In the genomic region with DNA sequence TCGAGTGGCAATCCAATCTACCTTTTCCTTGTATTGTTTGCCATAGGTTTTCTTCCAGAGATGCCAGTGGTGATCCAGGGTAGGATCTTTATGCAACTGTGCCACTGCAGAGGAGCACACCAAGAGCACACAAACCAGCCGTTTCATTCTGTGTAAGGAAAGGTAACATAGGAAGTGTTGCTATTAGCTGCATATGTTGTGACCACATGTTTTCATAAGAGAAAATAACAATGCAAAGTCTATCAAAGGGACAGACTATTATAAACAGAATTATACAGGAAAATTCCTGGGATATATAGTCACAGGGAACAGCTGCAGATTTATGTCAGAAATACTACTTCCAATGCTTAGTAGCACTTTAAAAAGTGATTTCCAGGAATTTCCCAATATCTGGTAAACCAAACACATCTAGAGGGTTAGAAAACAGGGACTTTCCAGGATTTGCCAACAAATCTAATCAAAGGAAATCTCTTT, we compare ENCODE assay signal across 9 cellular contexts. TPM values are rescaled to one million over a fixed set of nuclear protein-coding genes. Genes with fewer than 3 reads are reported as not detected.
DNase-seq lines count a peak whose midpoint lies in the region; ATAC-seq and TF ChIP-seq lines count a peak whose summit lies in the region.
"Had no signal": no experiment of that assay in that cellular context is flagged by ENCODE, and none has a peak within 500 bp of the region (broad histone marks: within the 10 kb centered on the region; RNA-seq: fewer than 3 reads in every experiment).

No MANE protein-coding gene starts in this region.

- TF ChIP-seq CTCF in NB4 (IDR thresholded peaks at IDR 0.05; ENCODE audit: low read depth, low read length): no peak
- no peak for TF ChIP-seq CTCF in ovary (IDR thresholded peaks at IDR 0.05)

- DNase-seq in Daoy (ENCODE audit: low read depth): peak; percentile 56
- DNase-seq in NB4 (ENCODE audit: low read depth): peak; percentile 38
- DNase-seq in dermis microvascular lymphatic vessel endothelial cell (ENCODE audit: low read depth in 2 of 2): peak; percentile 77 to 90
- no peak for DNase-seq in ovary
- no peak for DNase-seq in NCI-H1694 treated with DMSO at 0.1 percent for 48 hours (lab: John Stamatoyannopoulos, UW)
- DNase-seq in SK-N-DZ (ENCODE audit: low spot score): no peak

- TF ChIP-seq EP300 in ovary (IDR thresholded peaks at IDR 0.05): no peak

- TF ChIP-seq POLR2A in NB4 (IDR thresholded peaks at IDR 0.05; ENCODE audit: extremely low read depth, insufficient read length) (no peak), ovary (IDR thresholded peaks at IDR 0.05) (no peak)

- H3K36me3 ChIP-seq in ovary: no peaks in the 10 kb centered on the region

- no peak overlapping the region for H3K27ac ChIP-seq in ovary

- H3K4me3 ChIP-seq in NB4 (ENCODE audit: low read depth, low read length): peak overlapping the region; percentile 87
- H3K4me3 ChIP-seq in ovary: peak overlapping the region; percentile 33
- H3K4me3 ChIP-seq: PC-9 had no signal

- H3K4me1 ChIP-seq in ovary (ENCODE audit: insufficient read depth): no peaks in the 10 kb centered on the region

- H3K9me3 ChIP-seq in ovary: no peaks in the 10 kb centered on the region

- H3K27me3 ChIP-seq in ovary: no peaks in the 10 kb centered on the region

- 47 to 52% (median 48%) methylated on average over 2 of the region's 2 CpGs for WGBS in ovary, 3 donors

- intact Hi-C loops in ovary (cut with DNase I): no loop called here

- no peak for ATAC-seq in GM21717 (IDR thresholded peaks at IDR 0.05; ENCODE audit: unreplicated experiment)
- no peak for ATAC-seq in HG03571 (IDR thresholded peaks at IDR 0.05; ENCODE audit: unreplicated experiment)

RNA-seq across cellular contexts. Expression of gene CTSS, which starts 0.9 kb away (rescaled TPM):
- total RNA-seq in Daoy (2014; rRNA removed; shearing (Covaris generic)): 29.7 and 45.2 TPM in 2 replicates
- 27.9 and 51.7 TPM in 2 replicates for total RNA-seq in dermis microvascular lymphatic vessel endothelial cell
- 10 to 100 TPM in 6 of 7 donors, 1 to 10 TPM in 1; 8.7 to 80.9 (median 13.6) TPM for total RNA-seq in ovary
- polyA plus RNA-seq in ovary: 100 to 1,000 TPM in 1 of 2 donors, 1 to 10 TPM in 1; 9.6 to 131 TPM
- 0.07 and 0.34 TPM in 2 replicates for polyA plus RNA-seq in SK-N-DZ (2014; cell fraction: cytosol; rRNA removed)
- not detected in 2 replicates for polyA plus RNA-seq in SK-N-DZ (2014; cell fraction: nucleus; rRNA removed)

RNA-seq across cellular contexts. Expression of gene CTSK, which starts 43.4 kb away (rescaled TPM):
- total RNA-seq in Daoy (2014; rRNA removed; shearing (Covaris generic)): 0.39 and 5.8 TPM in 2 replicates
- 0.51 and 0.63 TPM in 2 replicates for total RNA-seq in dermis microvascular lymphatic vessel endothelial cell
- total RNA-seq in ovary: 10 to 100 TPM; 35.6 to 85.2 (median 74.0) TPM
- polyA plus RNA-seq in ovary: 100 to 1,000 TPM; 114 to 254 TPM
- 2.7 and 4.3 TPM in 2 replicates for polyA plus RNA-seq in SK-N-DZ (2014; cell fraction: cytosol; rRNA removed)
- 20.3 and 27.1 TPM in 2 replicates for polyA plus RNA-seq in SK-N-DZ (2014; cell fraction: nucleus; rRNA removed)

RNA-seq across cellular contexts. Expression of gene HORMAD1, which starts 44.0 kb away (rescaled TPM):
- total RNA-seq in Daoy (2014; rRNA removed; shearing (Covaris generic)): not detected in 2 replicates
- total RNA-seq in dermis microvascular lymphatic vessel endothelial cell (not detected in 2 replicates), ovary (not detected)
- polyA plus RNA-seq in ovary: under 1 TPM in 1 of 2 donors, not detected in 1; 0.10 TPM
- polyA plus RNA-seq in SK-N-DZ (2014; cell fraction: cytosol; rRNA removed): not detected in 2 replicates
- not detected in 2 replicates for polyA plus RNA-seq in SK-N-DZ (2014; cell fraction: nucleus; rRNA removed)
- total RNA-seq: PC-9 had no signal

Comparison
In these comparisons a context has a peak if more than half of its experiments do, and no peak if none do; other contexts are left out.
1. DNase-seq: peak in Daoy (single experiment), NB4 (single experiment) and dermis microvascular lymphatic vessel endothelial cell (2 of 2); none in ovary (0 of 5), NCI-H1694 treated with DMSO at 0.1 percent for 48 hours (single experiment) and SK-N-DZ (single experiment).